In genomic region chr1:235650341-235651169, GRCh38 we compare ENCODE assay signal across 8 cellular contexts. TPM values are rescaled to one million over a fixed set of nuclear protein-coding genes. Genes with fewer than 3 reads are reported as not detected.
DNase-seq lines count a peak whose midpoint lies in the region; ATAC-seq and TF ChIP-seq lines count a peak whose summit lies in the region.

No MANE protein-coding gene starts in this region.

- WGBS in esophagus, 2 donors, result 6 to 7% methylated on average over 68 to 71 of the region's 71 CpGs

- H3K4me3 ChIP-seq in Peyer's patch (peak overlapping the region; percentile 33 to 64 (median 58)), esophagus (ENCODE audit: low read depth in 1 of 2, low read length in 2 of 2) (peak overlapping the region; percentile 41 to 60), neuron (ENCODE audit: low read length) (peak overlapping the region; percentile 69)

- H3K9me3 ChIP-seq in Peyer's patch (no peaks in the 10 kb centered on the region), esophagus (ENCODE audit: control insufficient read depth in 2 of 2, insufficient read depth in 1 of 2, low read depth in 1 of 2, low read length in 1 of 2) (no peaks in the 10 kb centered on the region), neuron (ENCODE audit: low read length) (no peaks in the 10 kb centered on the region)

- peak in 1 of 6 experiments; percentile 4 for TF ChIP-seq CTCF in Peyer's patch (IDR thresholded peaks at IDR 0.05)

- no peaks in the 10 kb centered on the region for H3K36me3 ChIP-seq in Peyer's patch
- no peaks in the 10 kb centered on the region for H3K36me3 ChIP-seq in esophagus (ENCODE audit: control insufficient read depth in 2 of 2, insufficient read depth in 2 of 2, low read length in 1 of 2)
- H3K36me3 ChIP-seq in neuron (ENCODE audit: insufficient read depth, low read length), result no peaks in the 10 kb centered on the region

- H3K4me1 ChIP-seq in Peyer's patch (peaks cover 3 to 25% (median 14%) of the 10 kb centered on the region in 4 donors), esophagus (ENCODE audit: control insufficient read depth in 2 of 2, insufficient read depth in 2 of 2, low read length in 1 of 2) (peaks cover 4 to 8% of the 10 kb centered on the region in 2 donors), neuron (ENCODE audit: insufficient read depth, low read length) (peaks cover 8% of the 10 kb centered on the region)

- H2AFZ ChIP-seq in neuron (ENCODE audit: low read depth, low read length), result peak overlapping the region; percentile 85

- peak; percentile 76 for DNase-seq in DMS 273 (lab: John Stamatoyannopoulos, UW; ENCODE audit: unreplicated experiment)
- DNase-seq in DMS 273 treated with DMSO at 0.1 percent for 48 hours (lab: John Stamatoyannopoulos, UW), result no peak
- DNase-seq in Peyer's patch, result peak in 1 of 3 donors; percentile 76
- no peak for DNase-seq in hippocampal formation (lab: John Stamatoyannopoulos, UW)

- peak in 1 of 2 donors; percentile 15 for TF ChIP-seq POLR2A in Peyer's patch (IDR thresholded peaks at IDR 0.05)

- peak overlapping the region in 1 of 4 donors; percentile 66 for H3K27ac ChIP-seq in Peyer's patch
- no peak overlapping the region for H3K27ac ChIP-seq in esophagus (ENCODE audit: low read depth in 2 of 2, low read length in 1 of 2)

- H3K27me3 ChIP-seq in Peyer's patch (peaks cover 0 to 9% of the 10 kb centered on the region in 2 donors), esophagus (ENCODE audit: control insufficient read depth in 1 of 2, insufficient read depth in 2 of 2, low read length in 2 of 2) (peaks cover 0 to 3% of the 10 kb centered on the region in 2 donors), neuron (ENCODE audit: insufficient read depth, low read length) (no peaks in the 10 kb centered on the region)

- ATAC-seq in GM18873 (IDR thresholded peaks at IDR 0.05; ENCODE audit: low FRiP score, unreplicated experiment) (no peak), GM18502 (IDR thresholded peaks at IDR 0.05; ENCODE audit: poor library complexity, unreplicated experiment) (no peak)

RNA-seq across cellular contexts. Expression of gene GNG4, which starts 1.0 kb away (rescaled TPM):
- 1 to 10 TPM; 1.6 to 9.1 (median 2.9) TPM for total RNA-seq in Peyer's patch
- 10 to 100 TPM in 1 of 2 donors, 1 to 10 TPM in 1; 8.1 to 10.9 TPM for polyA plus RNA-seq in esophagus
